In the genomic region with DNA sequence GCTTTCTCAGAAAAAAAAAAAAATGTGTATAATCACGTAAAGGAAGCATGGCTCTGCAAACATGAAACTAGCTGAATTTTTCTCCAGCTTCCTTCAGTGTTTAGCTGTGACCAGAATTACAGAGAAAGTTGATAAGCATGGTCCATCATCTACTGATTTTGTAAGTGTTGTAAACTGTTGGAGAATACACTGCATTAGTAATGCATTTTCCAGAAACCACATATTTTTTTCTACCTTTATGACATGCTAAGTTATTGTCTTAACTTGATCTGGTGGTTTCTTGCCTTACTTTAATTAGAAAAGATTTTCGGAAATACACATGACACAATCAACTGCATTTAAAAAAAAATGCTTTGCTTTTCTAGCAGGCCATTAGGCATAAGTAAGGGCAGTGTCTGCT, we compare ENCODE assay signal across 34 cellular contexts.
DNase-seq lines count a peak whose midpoint lies in the region; ATAC-seq and TF ChIP-seq lines count a peak whose summit lies in the region.
"Had no signal": no experiment of that assay in that cellular context is flagged by ENCODE, and none has a peak within 500 bp of the region (broad histone marks: within the 10 kb centered on the region; RNA-seq: fewer than 3 reads in every experiment).

No MANE protein-coding gene starts in this region.

- H3K4me2 ChIP-seq in GM23248 (ENCODE audit: unreplicated experiment) (peak overlapping the region; percentile 50), osteoblast (ENCODE audit: insufficient read depth, low read length) (peak overlapping the region; percentile 49)
- H3K4me2 ChIP-seq: GM23338 had no signal

- DNase-seq in GM23248: peak; percentile 50
- peak; percentile 10 for DNase-seq in epithelial cell of prostate (ENCODE audit: low read depth, low spot score)
- no peak for DNase-seq in osteoblast (ENCODE audit: insufficient read length, low spot score, missing footprints)
- DNase-seq in cerebellar nuclear complex (lab: John Stamatoyannopoulos, UW): no peak
- no peak for DNase-seq in germinal center (ENCODE audit: low spot score)
- no peak for DNase-seq in CD4-positive, alpha-beta memory T cell
- DNase-seq in HT-29 (ENCODE audit: low spot score): no peak
- DNase-seq: activated CD4-positive, alpha-beta memory T cell treated with anti-CD3 and anti-CD28 coated beads, Interleukin-2, amount 10 ng/mL, durations not matched to agents 7 days and 5 days; activated CD4-positive, alpha-beta T cell treated with anti-CD3 and anti-CD28 coated beads for 1 hour; activated CD8-positive, alpha-beta memory T cell treated with anti-CD3 and anti-CD28 coated beads, Interleukin-2, amount 50 U/mL, for 4 hours; activated naive CD4-positive, alpha-beta T cell treated with Interleukin-2 at 50 U/mL for 16 hours; body of pancreas; CD8-positive, alpha-beta T cell; head of caudate nucleus; KBM-7; kidney glomerular epithelial cell; MG63; mucosa of descending colon; NCI-H1105; NCI-H1930; NCI-H2171 treated with DMSO at 0.1 percent for 48 hours; NCI-H510A treated with DMSO at 0.1 percent for 48 hours; NK-92 treated with Interleukin-12 subunit alpha and Interleukin-12 subunit beta, amount 100 ng/mL, for 24 hours; small intestine; T-helper 17 cell; testis had no signal

- no peaks in the 10 kb centered on the region for H3K27me3 Mint-ChIP-seq in CD4-positive, alpha-beta memory T cell
- H3K27me3 Mint-ChIP-seq: activated CD4-positive, alpha-beta memory T cell treated with anti-CD3 and anti-CD28 coated beads, Interleukin-2, amount 10 ng/mL, durations not matched to agents 7 days and 5 days; B cell; natural killer cell treated with Interleukin-12 subunit alpha and Interleukin-12 subunit beta and Interleukin-15 and Interleukin-18, amount 100 ng/mL, for 72 hours; stimulated activated naive CD8-positive, alpha-beta T cell treated with anti-CD3 and anti-CD28 coated beads, Interleukin-15, Interleukin-2, amounts not matched to agents 100 ng/mL and 50 ng/mL, for 24 hours; T-helper 17 cell had no signal

- H4K20me1 ChIP-seq in GM23248 (ENCODE audit: insufficient read depth): no peaks in the 10 kb centered on the region
- H4K20me1 ChIP-seq in osteoblast (ENCODE audit: insufficient read depth, low read length): no peaks in the 10 kb centered on the region

- H3K9ac ChIP-seq in GM23248: peak overlapping the region; percentile 19; the same call in 1 of the 2 replicates

- peak; percentile 10 for ATAC-seq in SK-N-SH treated with all-trans-retinoic acid at 6 μM for 48 hours
- ATAC-seq: body of pancreas; CD8-positive, alpha-beta T cell; GM23338; mucosa of descending colon; natural killer cell treated with Interleukin-12 subunit alpha and Interleukin-12 subunit beta and Interleukin-15 and Interleukin-18, amount 100 ng/mL, for 72 hours; Right ventricle myocardium inferior; T-helper 17 cell had no signal

- H3K9me3 Mint-ChIP-seq in CD4-positive, alpha-beta memory T cell: no peaks in the 10 kb centered on the region
- H3K9me3 Mint-ChIP-seq: activated CD4-positive, alpha-beta memory T cell treated with anti-CD3 and anti-CD28 coated beads, Interleukin-2, amount 10 ng/mL, durations not matched to agents 7 days and 5 days; activated T-helper 1 cell treated with anti-CD3 and anti-CD28 coated beads, Interleukin-12 subunit alpha, Interleukin-12 subunit beta, Interleukin-2, Interleukin-4 antibody, amounts not matched to agents 30 ng/mL and 10 ng/mL and 1 ng/mL, durations not matched to agents 14 hours and 24 hours and 36 hours; CD8-positive, alpha-beta T cell; GM23338; natural killer cell treated with Interleukin-12 subunit alpha and Interleukin-12 subunit beta and Interleukin-15 and Interleukin-18, amount 100 ng/mL, for 72 hours; stimulated activated naive CD8-positive, alpha-beta T cell treated with anti-CD3 and anti-CD28 coated beads, Interleukin-15, Interleukin-2, amounts not matched to agents 100 ng/mL and 50 ng/mL, for 24 hours had no signal

- peak overlapping the region; percentile 42 for H3K27ac ChIP-seq in GM23248
- peak overlapping the region; percentile 3 for H3K27ac ChIP-seq in epithelial cell of prostate
- peak overlapping the region; percentile 76 for H3K27ac ChIP-seq in osteoblast (ENCODE audit: low read depth, low read length)
- H3K27ac ChIP-seq in CD4-positive, alpha-beta memory T cell (ENCODE audit: low read depth, low read length): no peak overlapping the region
- H3K27ac ChIP-seq: testis had no signal

- H3K4me1 ChIP-seq in GM23248 (ENCODE audit: insufficient read depth) (peaks cover 85% of the 10 kb centered on the region), osteoblast (ENCODE audit: insufficient read depth, low read length) (peaks cover 74% of the 10 kb centered on the region)
- no peaks in the 10 kb centered on the region for H3K4me1 ChIP-seq in CD4-positive, alpha-beta memory T cell (ENCODE audit: insufficient read depth, low read length)

- H3K4me1 Mint-ChIP-seq in CD4-positive, alpha-beta memory T cell: no peaks in the 10 kb centered on the region
- H3K4me1 Mint-ChIP-seq: activated CD4-positive, alpha-beta memory T cell treated with anti-CD3 and anti-CD28 coated beads, Interleukin-2, amount 10 ng/mL, durations not matched to agents 7 days and 5 days; B cell; T-helper 17 cell had no signal

- TF ChIP-seq CTCF in osteoblast (IDR thresholded peaks at IDR 0.05; ENCODE audit: extremely low read depth, low read depth, low read length): no peak

- H3K79me2 ChIP-seq in GM23248 (ENCODE audit: insufficient read depth) (peaks cover 100% of the 10 kb centered on the region), osteoblast (ENCODE audit: insufficient read depth, low read length) (peaks cover 69% of the 10 kb centered on the region)

- H3K9me3 ChIP-seq in GM23248 (ENCODE audit: low read depth) (no peaks in the 10 kb centered on the region), osteoblast (ENCODE audit: low read depth, low read length) (no peaks in the 10 kb centered on the region)
- no peaks in the 10 kb centered on the region for H3K9me3 ChIP-seq in CD4-positive, alpha-beta memory T cell (ENCODE audit: control insufficient read depth in 1 of 2, low read length in 2 of 2)
- H3K9me3 ChIP-seq: body of pancreas, MG63, mucosa of descending colon, testis had no signal

- POLR2A ChIA-PET in CD4-positive, alpha-beta memory T cell (lab: Charles Lee; ENCODE audit: partially characterized antibody): no interaction called here

- H2AFZ ChIP-seq in GM23248 (no peak overlapping the region), osteoblast (ENCODE audit: low read length) (no peak overlapping the region)
- H2AFZ ChIP-seq: GM23338 had no signal

- CTCF ChIA-PET in CD4-positive, alpha-beta memory T cell (lab: Charles Lee; ENCODE audit: partially characterized antibody): no interaction called here

- no peaks in the 10 kb centered on the region for H3K36me3 ChIP-seq in GM23248 (ENCODE audit: low read depth)
- peaks cover 13% of the 10 kb centered on the region for H3K36me3 ChIP-seq in osteoblast (ENCODE audit: insufficient read depth, low read length)
- no peaks in the 10 kb centered on the region for H3K36me3 ChIP-seq in CD4-positive, alpha-beta memory T cell (ENCODE audit: insufficient read depth, low read length)
- H3K36me3 ChIP-seq: MG63 had no signal

- 14 to 19% methylated on average over 2 of the region's 2 CpGs for WGBS in GM23248 (ENCODE audit: low coverage in 1 of 2, low lambda C conversion rate in 2 of 2, missing lambda C conversion rate in 2 of 2), 2 experiments

- intact Hi-C loops in CD4-positive, alpha-beta memory T cell (cut with micrococcal nuclease): no loop called here

- in situ Hi-C loops in GM23248 (cut with MboI): loop anchor here (10.0 to 25.0 kb wide), 2 partner anchors 123 to 235 kb away; no protein-coding TSS in a partner anchor

- no peak overlapping the region for H3K4me3 Mint-ChIP-seq in CD4-positive, alpha-beta memory T cell
- H3K4me3 Mint-ChIP-seq: activated CD4-positive, alpha-beta memory T cell treated with anti-CD3 and anti-CD28 coated beads, Interleukin-2, amount 10 ng/mL, durations not matched to agents 7 days and 5 days; activated T-helper 1 cell treated with anti-CD3 and anti-CD28 coated beads, Interleukin-12 subunit alpha, Interleukin-12 subunit beta, Interleukin-2, Interleukin-4 antibody, amounts not matched to agents 30 ng/mL and 10 ng/mL and 1 ng/mL, durations not matched to agents 14 hours and 24 hours and 36 hours; B cell; CD8-positive, alpha-beta T cell; GM23338; natural killer cell treated with Interleukin-12 subunit alpha and Interleukin-12 subunit beta and Interleukin-15 and Interleukin-18, amount 100 ng/mL, for 72 hours; stimulated activated naive CD8-positive, alpha-beta T cell treated with anti-CD3 and anti-CD28 coated beads, Interleukin-15, Interleukin-2, amounts not matched to agents 100 ng/mL and 50 ng/mL, for 24 hours; T-helper 17 cell had no signal

- peaks cover 74% of the 10 kb centered on the region for H3F3A ChIP-seq in GM23248 (ENCODE audit: insufficient read depth)

- no peaks in the 10 kb centered on the region for H3K27me3 ChIP-seq in GM23248 (replicated peaks; ENCODE audit: insufficient read depth)
- H3K27me3 ChIP-seq in osteoblast (ENCODE audit: insufficient read depth, low read length): no peaks in the 10 kb centered on the region
- H3K27me3 ChIP-seq in CD4-positive, alpha-beta memory T cell (ENCODE audit: insufficient read depth, low read length): no peaks in the 10 kb centered on the region
- H3K27me3 ChIP-seq: body of pancreas, MG63, testis had no signal

- H3K4me3 ChIP-seq in GM23248 (peak overlapping the region; percentile 19), osteoblast (ENCODE audit: insufficient read depth, low read length) (no peak overlapping the region)
- H3K4me3 ChIP-seq in CD4-positive, alpha-beta memory T cell (ENCODE audit: low read length in 2 of 2): no peak overlapping the region
- H3K4me3 ChIP-seq: body of pancreas, GM23338, lung, MG63, mucosa of descending colon, testis had no signal

- no peak overlapping the region for H3K27ac Mint-ChIP-seq in CD4-positive, alpha-beta memory T cell
- H3K27ac Mint-ChIP-seq: activated CD4-positive, alpha-beta memory T cell treated with anti-CD3 and anti-CD28 coated beads, Interleukin-2, amount 10 ng/mL, durations not matched to agents 7 days and 5 days; activated T-helper 1 cell treated with anti-CD3 and anti-CD28 coated beads, Interleukin-12 subunit alpha, Interleukin-12 subunit beta, Interleukin-2, Interleukin-4 antibody, amounts not matched to agents 30 ng/mL and 10 ng/mL and 1 ng/mL, durations not matched to agents 14 hours and 24 hours and 36 hours; B cell; CD8-positive, alpha-beta T cell; GM23338; natural killer cell treated with Interleukin-12 subunit alpha and Interleukin-12 subunit beta and Interleukin-15 and Interleukin-18, amount 100 ng/mL, for 72 hours; stimulated activated naive CD8-positive, alpha-beta T cell treated with anti-CD3 and anti-CD28 coated beads, Interleukin-15, Interleukin-2, amounts not matched to agents 100 ng/mL and 50 ng/mL, for 24 hours; T-helper 17 cell had no signal

- no peaks in the 10 kb centered on the region for H3K9me2 ChIP-seq in GM23248 (ENCODE audit: insufficient read depth)

- no peaks in the 10 kb centered on the region for H3K36me3 Mint-ChIP-seq in CD4-positive, alpha-beta memory T cell
- H3K36me3 Mint-ChIP-seq: CD8-positive, alpha-beta T cell; natural killer cell treated with Interleukin-12 subunit alpha and Interleukin-12 subunit beta and Interleukin-15 and Interleukin-18, amount 100 ng/mL, for 72 hours had no signal

Comparison
In these comparisons a context has a peak if more than half of its experiments do, and no peak if none do; other contexts are left out.
1. DNase-seq: peak in GM23248 (single experiment) and epithelial cell of prostate (single experiment); none in osteoblast (single experiment), cerebellar nuclear complex (0 of 2), germinal center (single experiment), CD4-positive, alpha-beta memory T cell (0 of 5) and HT-29 (single experiment).